In the genomic region with DNA sequence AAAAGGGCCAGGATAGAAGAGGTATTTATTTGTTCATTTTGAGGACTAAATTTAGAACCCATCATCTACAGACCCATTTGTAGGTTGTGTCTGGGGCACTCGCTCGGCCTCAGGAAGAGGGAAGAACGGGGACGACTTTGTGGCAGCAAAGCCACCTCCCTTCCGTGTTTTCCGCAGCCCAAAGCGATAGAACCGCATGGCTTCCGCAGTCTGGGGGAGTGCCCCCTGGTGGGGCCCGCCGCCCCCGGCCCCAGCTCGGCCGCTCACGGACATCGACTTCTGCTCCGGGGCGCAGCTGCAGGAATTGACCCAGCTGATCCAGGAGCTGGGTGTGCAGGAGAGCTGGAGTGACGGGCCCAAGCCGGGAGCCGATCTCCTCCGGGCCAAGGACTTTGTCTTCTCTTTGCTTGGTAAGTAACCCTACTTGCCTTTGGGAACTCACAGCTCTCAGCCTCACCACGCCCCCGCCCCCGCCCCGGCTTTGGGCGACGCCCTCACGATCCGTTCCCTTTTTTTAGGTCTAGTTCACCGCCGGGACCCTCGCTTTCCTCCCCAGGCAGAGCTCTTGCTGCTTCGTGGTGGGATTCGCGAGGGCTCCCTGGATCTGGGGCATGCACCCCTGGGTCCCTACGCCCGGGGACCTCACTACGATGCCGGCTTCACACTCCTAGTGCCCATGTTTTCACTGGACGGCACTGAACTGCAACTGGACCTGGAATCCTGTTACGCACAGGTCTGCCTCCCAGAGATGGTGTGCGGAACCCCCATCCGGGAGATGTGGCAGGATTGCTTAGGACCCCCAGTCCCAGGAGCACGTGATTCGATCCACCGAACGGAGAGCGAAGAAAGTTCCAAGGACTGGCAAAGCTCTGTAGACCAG, we compare ENCODE assay signal across 1 cellular context.
A peak's percentile ranks its signal among the peaks of the same experiment; 100 is the strongest.
TF ChIP-seq lines count a peak whose summit lies in the region.

No MANE protein-coding gene starts in this region.

TF ChIP-seq in H1, 55 proteins besides CTCF, POLR2A, EP300 and RAD21:
- TF ChIP-seq FOSL1 (IDR thresholded peaks at IDR 0.05; ENCODE audit: insufficient read depth, low read depth, low read length) (no peak), SIN3A (conservative IDR thresholded peaks at IDR 0.05 in 1 of 2, IDR thresholded peaks at IDR 0.05 in 1 of 2; ENCODE audit: low read depth in 1 of 2, low read length in 2 of 2) (0 out of 4 replicates have a peak, but pooled peaks have one; percentile 10 to 36), NANOG (IDR thresholded peaks at IDR 0.05; ENCODE audit: insufficient read depth, low read depth, low read length, poor library complexity, severe bottlenecking) (no peak), CTBP2 (IDR thresholded peaks at IDR 0.05; ENCODE audit: borderline replicate concordance, insufficient read depth, insufficient read length, low read length) (no peak), RNF2 (IDR thresholded peaks at IDR 0.05; ENCODE audit: borderline replicate concordance, low read depth, low read length, missing control alignments, poor library complexity, severe bottlenecking) (no peak), POU5F1 (IDR thresholded peaks at IDR 0.05; ENCODE audit: low read depth, low read length) (no peak), PHF8 (conservative IDR thresholded peaks at IDR 0.05; ENCODE audit: low read depth, low read length) (0 out of 2 replicates have a peak, but pooled peaks have one; percentile 56), NRF1 (IDR thresholded peaks at IDR 0.05; ENCODE audit: low read depth, low read length) (no peak), ASH2L (IDR thresholded peaks at IDR 0.05; ENCODE audit: low read length) (peak; percentile 62), HDAC2 (IDR thresholded peaks at IDR 0.05; ENCODE audit: borderline replicate concordance in 1 of 2, low read depth in 2 of 2, low read length in 2 of 2) (peak in 1 of 2 experiments; percentile 26; a peak in 1 of 4 replicates), SUZ12 (IDR thresholded peaks at IDR 0.05; ENCODE audit: low read length) (peak; percentile 20; the same call in 1 of the 2 replicates), CBX5 (IDR thresholded peaks at IDR 0.05; ENCODE audit: low read depth, low read length) (no peak), RXRA (IDR thresholded peaks at IDR 0.05; ENCODE audit: insufficient read depth, low read depth, low read length) (no peak), YY1 (IDR thresholded peaks at IDR 0.05; ENCODE audit: low read depth, low read length) (0 out of 2 replicates have a peak, but pooled peaks have one; percentile 23), JUN (IDR thresholded peaks at IDR 0.05; ENCODE audit: low read depth, low read length) (no peak), TCF12 (IDR thresholded peaks at IDR 0.05; ENCODE audit: low read depth, low read length) (no peak), TAF1 (IDR thresholded peaks at IDR 0.05; ENCODE audit: low read depth, low read length) (0 out of 2 replicates have a peak, but pooled peaks have one; percentile 3), EZH2 (IDR thresholded peaks at IDR 0.05; ENCODE audit: low read depth, low read length, severe bottlenecking) (no peak), POLR2AphosphoS5 (IDR thresholded peaks at IDR 0.05; ENCODE audit: low read depth, low read length) (peak; percentile 53), EGR1 (IDR thresholded peaks at IDR 0.05; ENCODE audit: borderline replicate concordance, low read depth, low read length) (peak; percentile 39; the same call in 1 of the 2 replicates), SP4 (IDR thresholded peaks at IDR 0.05; ENCODE audit: low read length) (no peak), SP1 (IDR thresholded peaks at IDR 0.05; ENCODE audit: low read depth, low read length) (no peak), RFX5 (IDR thresholded peaks at IDR 0.05; ENCODE audit: borderline replicate concordance, low read depth, low read length) (no peak), CEBPB (IDR thresholded peaks at IDR 0.05; ENCODE audit: low read depth, low read length) (no peak), RBBP5 (IDR thresholded peaks at IDR 0.05; ENCODE audit: borderline replicate concordance, low read depth, low read length) (no peak; the same call in 1 of the 2 replicates), SP2 (IDR thresholded peaks at IDR 0.05; ENCODE audit: low read length) (no peak), TBP (IDR thresholded peaks at IDR 0.05; ENCODE audit: low read depth, low read length) (no peak), MAFK (IDR thresholded peaks at IDR 0.05; ENCODE audit: low read depth, low read length) (no peak), KDM5A (IDR thresholded peaks at IDR 0.05; ENCODE audit: low read length) (no peak), KDM1A (IDR thresholded peaks at IDR 0.05; ENCODE audit: borderline replicate concordance, low read length) (no peak), GABPA (IDR thresholded peaks at IDR 0.05; ENCODE audit: borderline replicate concordance, insufficient read depth, low read length) (no peak), CHD7 (IDR thresholded peaks at IDR 0.05; ENCODE audit: insufficient replicate concordance, low read length) (no peak), CHD1 (IDR thresholded peaks at IDR 0.05; ENCODE audit: low read depth, low read length) (no peak; the same call in 1 of the 2 replicates), SIX5 (IDR thresholded peaks at IDR 0.05; ENCODE audit: low read depth, low read length) (no peak), HDAC6 (IDR thresholded peaks at IDR 0.05; ENCODE audit: low read depth, low read length) (no peak), MAX (IDR thresholded peaks at IDR 0.05) (peak; percentile 13; the same call in 1 of the 2 replicates), SIRT6 (IDR thresholded peaks at IDR 0.05; ENCODE audit: low read length) (no peak), CREB1 (IDR thresholded peaks at IDR 0.05) (no peak), KDM4A (IDR thresholded peaks at IDR 0.05; ENCODE audit: low read depth, low read length, severe bottlenecking) (no peak), CBX8 (IDR thresholded peaks at IDR 0.05; ENCODE audit: borderline replicate concordance, low read depth, low read length) (no peak), USF2 (IDR thresholded peaks at IDR 0.05; ENCODE audit: low read length) (0 out of 2 replicates have a peak, but pooled peaks have one; percentile 5), BRCA1 (IDR thresholded peaks at IDR 0.05; ENCODE audit: low read depth, low read length) (no peak), ZNF274 (IDR thresholded peaks at IDR 0.05; ENCODE audit: borderline replicate concordance, extremely low read depth, low read length) (no peak), SRF (IDR thresholded peaks at IDR 0.05; ENCODE audit: low read depth, low read length) (no peak), SAP30 (IDR thresholded peaks at IDR 0.05; ENCODE audit: insufficient read depth, insufficient replicate concordance, low read length) (peak; percentile 79), BCL11A (IDR thresholded peaks at IDR 0.05; ENCODE audit: low read depth in 2 of 2, low read length in 2 of 2) (no peak), JUND (IDR thresholded peaks at IDR 0.05; ENCODE audit: low read length) (no peak), TEAD4 (IDR thresholded peaks at IDR 0.05; ENCODE audit: low read depth, low read length) (no peak), TAF7 (optimal IDR thresholded peaks at IDR 0.05; ENCODE audit: borderline replicate concordance, low read depth, low read length) (no peak), BACH1 (IDR thresholded peaks at IDR 0.05; ENCODE audit: low read length) (no peak), CHD2 (IDR thresholded peaks at IDR 0.05; ENCODE audit: low read length) (no peak)
- TF ChIP-seq, protein P1, sequence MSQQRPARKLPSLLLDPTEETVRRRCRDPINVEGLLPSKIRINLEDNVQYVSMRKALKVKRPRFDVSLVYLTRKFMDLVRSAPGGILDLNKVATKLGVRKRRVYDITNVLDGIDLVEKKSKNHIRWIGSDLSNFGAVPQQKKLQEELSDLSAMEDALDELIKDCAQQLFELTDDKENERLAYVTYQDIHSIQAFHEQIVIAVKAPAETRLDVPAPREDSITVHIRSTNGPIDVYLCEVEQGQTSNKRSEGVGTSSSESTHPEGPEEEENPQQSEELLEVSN (IDR thresholded peaks at IDR 0.05): peak; percentile 38; the same call in 1 of the 2 replicates
- TF ChIP-seq, protein P2, sequence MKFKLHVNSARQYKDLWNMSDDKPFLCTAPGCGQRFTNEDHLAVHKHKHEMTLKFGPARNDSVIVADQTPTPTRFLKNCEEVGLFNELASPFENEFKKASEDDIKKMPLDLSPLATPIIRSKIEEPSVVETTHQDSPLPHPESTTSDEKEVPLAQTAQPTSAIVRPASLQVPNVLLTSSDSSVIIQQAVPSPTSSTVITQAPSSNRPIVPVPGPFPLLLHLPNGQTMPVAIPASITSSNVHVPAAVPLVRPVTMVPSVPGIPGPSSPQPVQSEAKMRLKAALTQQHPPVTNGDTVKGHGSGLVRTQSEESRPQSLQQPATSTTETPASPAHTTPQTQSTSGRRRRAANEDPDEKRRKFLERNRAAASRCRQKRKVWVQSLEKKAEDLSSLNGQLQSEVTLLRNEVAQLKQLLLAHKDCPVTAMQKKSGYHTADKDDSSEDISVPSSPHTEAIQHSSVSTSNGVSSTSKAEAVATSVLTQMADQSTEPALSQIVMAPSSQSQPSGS (IDR thresholded peaks at IDR 0.05; ENCODE audit: low read length): no peak
